Comparison of ENCODE assay signal across 16 cellular contexts in the genomic region with DNA sequence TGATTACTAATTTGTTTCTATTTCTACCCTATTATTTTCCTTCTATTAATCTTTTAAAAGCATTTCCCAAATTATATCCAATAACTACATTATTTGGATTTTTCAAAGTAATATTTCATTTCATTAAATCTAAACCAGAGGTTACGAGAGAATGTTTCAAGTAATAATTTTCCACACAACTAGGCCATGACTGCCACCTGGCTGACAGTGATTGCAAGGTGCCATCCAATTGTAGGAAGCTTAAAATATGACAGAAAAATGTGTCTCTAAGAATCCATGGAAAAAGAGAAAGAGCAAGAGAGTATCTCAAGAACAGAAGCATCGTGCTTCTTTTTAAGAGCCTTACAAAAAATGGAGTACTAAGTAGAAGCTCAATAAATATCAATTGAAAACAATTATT. TPM values are rescaled to one million over a fixed set of nuclear protein-coding genes. Genes with fewer than 3 reads are reported as not detected.
A peak's percentile ranks its signal among the peaks of the same experiment; 100 is the strongest.
DNase-seq lines count a peak whose midpoint lies in the region; ATAC-seq and TF ChIP-seq lines count a peak whose summit lies in the region.
"Had no signal": no experiment of that assay in that cellular context is flagged by ENCODE, and none has a peak within 500 bp of the region (broad histone marks: within the 10 kb centered on the region; RNA-seq: fewer than 3 reads in every experiment).

No MANE protein-coding gene starts in this region.

- no peaks in the 10 kb centered on the region for H3K4me1 ChIP-seq in OCI-LY7 (ENCODE audit: insufficient read depth, low read length, poor library complexity, severe bottlenecking)
- no peaks in the 10 kb centered on the region for H3K4me1 ChIP-seq in smooth muscle cell (ENCODE audit: low read depth)
- no peaks in the 10 kb centered on the region for H3K4me1 ChIP-seq in left lung

- 91% methylated on average over 2 of the region's 2 CpGs for WGBS in smooth muscle cell (ENCODE audit: low lambda C conversion rate)

- H3K9me2 ChIP-seq in OCI-LY7 (ENCODE audit: insufficient read depth, low read length), result no peaks in the 10 kb centered on the region

- H3K4me3 Mint-ChIP-seq in activated CD8-positive, alpha-beta T cell treated with anti-CD3 and anti-CD28 coated beads for 36 hours, result no peak overlapping the region
- H3K4me3 Mint-ChIP-seq in activated CD8-positive, alpha-beta T cell treated with anti-CD3 and anti-CD28 coated beads, Interleukin-2, amount 10 ng/mL, durations not matched to agents 7 days and 5 days, result no peak overlapping the region
- no peak overlapping the region for H3K4me3 Mint-ChIP-seq in stimulated activated effector memory CD8-positive, alpha-beta T cell treated with anti-CD3 and anti-CD28 coated beads, Interleukin-12 subunit alpha, Interleukin-12 subunit beta, amount 100 ng/mL, for 72 hours

- intact Hi-C loops in activated CD8-positive, alpha-beta T cell treated with anti-CD3 and anti-CD28 coated beads for 36 hours (cut with micrococcal nuclease), result no loop called here
- intact Hi-C loops in OCI-LY7 (cut with micrococcal nuclease; ENCODE audit: unreplicated experiment) (loop anchor here (5.0 kb wide), 1 partner anchor 50 kb away; no protein-coding TSS in a partner anchor), left lung (cut with DNase I) (no loop called here)

- H3K27me3 ChIP-seq in smooth muscle cell (ENCODE audit: low read depth) (no peaks in the 10 kb centered on the region), left lung (no peaks in the 10 kb centered on the region)
- H3K27me3 ChIP-seq: gastrocnemius medialis, tibial artery had no signal

- H3K4me1 Mint-ChIP-seq in activated CD8-positive, alpha-beta T cell treated with anti-CD3 and anti-CD28 coated beads for 36 hours (ENCODE audit: low read depth), result peaks cover 6% of the 10 kb centered on the region
- no peaks in the 10 kb centered on the region for H3K4me1 Mint-ChIP-seq in activated CD8-positive, alpha-beta T cell treated with anti-CD3 and anti-CD28 coated beads, Interleukin-2, amount 10 ng/mL, durations not matched to agents 7 days and 5 days (ENCODE audit: low read depth)
- H3K4me1 Mint-ChIP-seq in stimulated activated effector memory CD8-positive, alpha-beta T cell treated with anti-CD3 and anti-CD28 coated beads, Interleukin-12 subunit alpha, Interleukin-12 subunit beta, amount 100 ng/mL, for 72 hours, result no peaks in the 10 kb centered on the region

- TF ChIP-seq CTCF in activated CD8-positive, alpha-beta T cell treated with anti-CD3 and anti-CD28 coated beads for 36 hours (IDR thresholded peaks at IDR 0.05), result peak; percentile 27
- TF ChIP-seq CTCF in OCI-LY7 (conservative IDR thresholded peaks at IDR 0.05; ENCODE audit: low read length), result 0 out of 2 replicates have a peak, but pooled peaks have one; percentile 12
- TF ChIP-seq CTCF in epithelial cell of proximal tubule (conservative IDR thresholded peaks at IDR 0.05; ENCODE audit: low read depth, low read length), result peak; percentile 63
- peak; percentile 34 for TF ChIP-seq CTCF in smooth muscle cell (IDR thresholded peaks at IDR 0.05; ENCODE audit: borderline replicate concordance, insufficient read depth, poor library complexity, severe bottlenecking)
- TF ChIP-seq CTCF in left lung (IDR thresholded peaks at IDR 0.05), result no peak

- H3K9me3 ChIP-seq in OCI-LY7 (ENCODE audit: low read length) (no peaks in the 10 kb centered on the region), smooth muscle cell (replicated peaks; ENCODE audit: low read depth) (no peaks in the 10 kb centered on the region), left lung (no peaks in the 10 kb centered on the region)
- H3K9me3 ChIP-seq: gastrocnemius medialis, tibial artery had no signal

- no peak overlapping the region for H3K27ac ChIP-seq in OCI-LY7 (ENCODE audit: low read depth, low read length, poor library complexity, severe bottlenecking)
- H3K27ac ChIP-seq in smooth muscle cell (ENCODE audit: low read depth), result no peak overlapping the region
- H3K27ac ChIP-seq in left lung, result no peak overlapping the region
- H3K27ac ChIP-seq: gastrocnemius medialis, tibial artery had no signal

- no peak overlapping the region for H3K27ac Mint-ChIP-seq in activated CD8-positive, alpha-beta T cell treated with anti-CD3 and anti-CD28 coated beads for 36 hours
- no peak overlapping the region for H3K27ac Mint-ChIP-seq in activated CD8-positive, alpha-beta T cell treated with anti-CD3 and anti-CD28 coated beads, Interleukin-2, amount 10 ng/mL, durations not matched to agents 7 days and 5 days
- no peak overlapping the region for H3K27ac Mint-ChIP-seq in stimulated activated effector memory CD8-positive, alpha-beta T cell treated with anti-CD3 and anti-CD28 coated beads, Interleukin-12 subunit alpha, Interleukin-12 subunit beta, amount 100 ng/mL, for 72 hours

- peak; percentile 10 for DNase-seq in activated CD8-positive, alpha-beta T cell treated with anti-CD3 and anti-CD28 coated beads for 36 hours
- no peak for DNase-seq in activated CD8-positive, alpha-beta T cell treated with anti-CD3 and anti-CD28 coated beads, Interleukin-2, amount 10 ng/mL, durations not matched to agents 7 days and 5 days
- DNase-seq in OCI-LY7 (ENCODE audit: low spot score) (peak; percentile 3), epithelial cell of proximal tubule (ENCODE audit: low read depth) (no peak), smooth muscle cell (lab: John Stamatoyannopoulos, UW; ENCODE audit: unreplicated experiment) (no peak), left lung (no peak)
- no peak for DNase-seq in stimulated activated effector memory CD8-positive, alpha-beta T cell treated with anti-CD3 and anti-CD28 coated beads, Interleukin-12 subunit alpha, Interleukin-12 subunit beta, amount 100 ng/mL, for 72 hours (ENCODE audit: low spot score in 2 of 2)
- DNase-seq: activated effector memory CD4-positive, alpha-beta T cell treated with Interleukin-2 at 50 U/mL for 16 hours; effector CD4-positive, alpha-beta T cell; gastrocnemius medialis; islet precursor cell; NCI-H1105 treated with DMSO at 0.1 percent for 48 hours; NCI-H510A treated with DMSO at 0.1 percent for 48 hours; tibial artery had no signal

- CTCF ChIA-PET in activated CD8-positive, alpha-beta T cell treated with anti-CD3 and anti-CD28 coated beads for 36 hours (lab: Charles Lee), result interaction anchor here (0.6 to 2.6 kb wide), 10 partner anchors 8 to 68 kb away, joined by 3 to 11 read pairs (median 5); partner anchors contain the start of gene TPK1
- CTCF ChIA-PET in activated CD8-positive, alpha-beta T cell treated with anti-CD3 and anti-CD28 coated beads, Interleukin-2, amount 10 ng/mL, durations not matched to agents 7 days and 5 days (lab: Charles Lee), result interaction anchor here (1.2 to 2.9 kb wide), 4 partner anchors 14 to 64 kb away, joined by 4 to 21 read pairs (median 11); partner anchors contain the start of gene TPK1
- CTCF ChIA-PET in OCI-LY7 (lab: Charles Lee; ENCODE audit: unreplicated experiment), result interaction anchor here (0.5 kb wide), 1 partner anchor 8 kb away, joined by 5 read pairs; no protein-coding TSS in a partner anchor

- no peak for ATAC-seq in activated CD8-positive, alpha-beta T cell treated with anti-CD3 and anti-CD28 coated beads for 36 hours
- ATAC-seq in activated CD8-positive, alpha-beta T cell treated with anti-CD3 and anti-CD28 coated beads, Interleukin-2, amount 10 ng/mL, durations not matched to agents 7 days and 5 days, result no peak
- no peak for ATAC-seq in left lung
- no peak for ATAC-seq in stimulated activated effector memory CD8-positive, alpha-beta T cell treated with anti-CD3 and anti-CD28 coated beads, Interleukin-12 subunit alpha, Interleukin-12 subunit beta, amount 100 ng/mL, for 72 hours
- no peak for ATAC-seq in HG03378 (IDR thresholded peaks at IDR 0.05; ENCODE audit: unreplicated experiment)
- ATAC-seq: gastrocnemius medialis, Right ventricle myocardium inferior had no signal

- POLR2A ChIA-PET in activated CD8-positive, alpha-beta T cell treated with anti-CD3 and anti-CD28 coated beads for 36 hours (lab: Charles Lee), result no interaction called here
- POLR2A ChIA-PET in activated CD8-positive, alpha-beta T cell treated with anti-CD3 and anti-CD28 coated beads, Interleukin-2, amount 10 ng/mL, durations not matched to agents 7 days and 5 days (lab: Charles Lee), result interaction anchor here (1.5 kb wide), 1 partner anchor 48 kb away, joined by 3 read pairs; no protein-coding TSS in a partner anchor
- POLR2A ChIA-PET in OCI-LY7 (lab: Charles Lee), result interaction anchor here (0.6 to 1.4 kb wide), 3 partner anchors 8 to 23 kb away, joined by 3 to 4 read pairs (median 3); no protein-coding TSS in a partner anchor

- no peaks in the 10 kb centered on the region for H3K9me3 Mint-ChIP-seq in activated CD8-positive, alpha-beta T cell treated with anti-CD3 and anti-CD28 coated beads for 36 hours
- no peaks in the 10 kb centered on the region for H3K9me3 Mint-ChIP-seq in activated CD8-positive, alpha-beta T cell treated with anti-CD3 and anti-CD28 coated beads, Interleukin-2, amount 10 ng/mL, durations not matched to agents 7 days and 5 days (ENCODE audit: insufficient read depth)
- H3K9me3 Mint-ChIP-seq in stimulated activated effector memory CD8-positive, alpha-beta T cell treated with anti-CD3 and anti-CD28 coated beads, Interleukin-12 subunit alpha, Interleukin-12 subunit beta, amount 100 ng/mL, for 72 hours, result no peaks in the 10 kb centered on the region

- no peaks in the 10 kb centered on the region for H3F3A ChIP-seq in smooth muscle cell (ENCODE audit: low read depth)

- BruUV-seq in OCI-LY7 (replicated peaks; lab: Mats Ljungman, UMichigan), result no TSS peak

- H4K20me1 ChIP-seq in OCI-LY7 (ENCODE audit: insufficient read depth, low read length) (no peaks in the 10 kb centered on the region), smooth muscle cell (ENCODE audit: low read depth) (no peaks in the 10 kb centered on the region)

- H3K9ac ChIP-seq in smooth muscle cell (ENCODE audit: low read depth), result no peak overlapping the region

- H3K36me3 Mint-ChIP-seq in activated CD8-positive, alpha-beta T cell treated with anti-CD3 and anti-CD28 coated beads for 36 hours (ENCODE audit: low read depth), result no peaks in the 10 kb centered on the region
- H3K36me3 Mint-ChIP-seq in activated CD8-positive, alpha-beta T cell treated with anti-CD3 and anti-CD28 coated beads, Interleukin-2, amount 10 ng/mL, durations not matched to agents 7 days and 5 days (ENCODE audit: low read depth), result no peaks in the 10 kb centered on the region
- no peaks in the 10 kb centered on the region for H3K36me3 Mint-ChIP-seq in stimulated activated effector memory CD8-positive, alpha-beta T cell treated with anti-CD3 and anti-CD28 coated beads, Interleukin-12 subunit alpha, Interleukin-12 subunit beta, amount 100 ng/mL, for 72 hours

- H3K4me3 ChIP-seq in OCI-LY7 (ENCODE audit: low read depth, low read length, poor library complexity, severe bottlenecking) (no peak overlapping the region), epithelial cell of proximal tubule (ENCODE audit: low read depth, low read length) (no peak overlapping the region), smooth muscle cell (no peak overlapping the region), left lung (no peak overlapping the region)
- H3K4me3 ChIP-seq: gastrocnemius medialis, tibial artery had no signal

- H3K27me3 Mint-ChIP-seq in activated CD8-positive, alpha-beta T cell treated with anti-CD3 and anti-CD28 coated beads for 36 hours, result no peaks in the 10 kb centered on the region
- no peaks in the 10 kb centered on the region for H3K27me3 Mint-ChIP-seq in activated CD8-positive, alpha-beta T cell treated with anti-CD3 and anti-CD28 coated beads, Interleukin-2, amount 10 ng/mL, durations not matched to agents 7 days and 5 days (ENCODE audit: low read depth)

- H3K36me3 ChIP-seq in OCI-LY7 (ENCODE audit: insufficient read depth, low read length), result no peaks in the 10 kb centered on the region
- no peaks in the 10 kb centered on the region for H3K36me3 ChIP-seq in smooth muscle cell (ENCODE audit: low read depth)
- no peaks in the 10 kb centered on the region for H3K36me3 ChIP-seq in left lung
- H3K36me3 ChIP-seq: gastrocnemius medialis, tibial artery had no signal

- H3K79me2 ChIP-seq in OCI-LY7 (ENCODE audit: insufficient read depth, low read depth, low read length) (no peaks in the 10 kb centered on the region), smooth muscle cell (ENCODE audit: low read depth) (no peaks in the 10 kb centered on the region)

- H2AFZ ChIP-seq in OCI-LY7 (ENCODE audit: low read length) (no peak overlapping the region), smooth muscle cell (ENCODE audit: low read depth) (no peak overlapping the region)

- no peak overlapping the region for H3K4me2 ChIP-seq in OCI-LY7 (ENCODE audit: low read length)
- H3K4me2 ChIP-seq in smooth muscle cell, result no peak overlapping the region

RNA-seq across cellular contexts. Expression of gene TPK1, which starts 48.7 kb away (rescaled TPM):
- total RNA-seq in activated CD8-positive, alpha-beta T cell treated with anti-CD3 and anti-CD28 coated beads for 36 hours, result 10 to 100 TPM; 15.5 to 15.8 TPM
- 10 to 100 TPM; 10.2 to 10.7 TPM for total RNA-seq in activated CD8-positive, alpha-beta T cell treated with anti-CD3 and anti-CD28 coated beads, Interleukin-2, amount 10 ng/mL, durations not matched to agents 7 days and 5 days
- total RNA-seq in OCI-LY7 (2014; rRNA removed; shearing (Covaris generic)), result 5.0 and 6.7 TPM in 2 replicates
- total RNA-seq in OCI-LY7 (2022), result 11.5 and 12.5 TPM in 2 replicates
- total RNA-seq in epithelial cell of proximal tubule, result 1.2 and 2.2 TPM in 2 replicates
- total RNA-seq in smooth muscle cell, result 1.9 and 2.8 TPM in 2 replicates
- polyA plus RNA-seq in smooth muscle cell, result 1.2 and 3.1 TPM in 2 replicates
- total RNA-seq in left lung, result 10 to 100 TPM in 1 of 2 donors, 1 to 10 TPM in 1; 9.3 to 15.5 TPM

Comparison
In these comparisons a context has a peak if more than half of its experiments do, and no peak if none do; other contexts are left out.
1. DNase-seq: peak in activated CD8-positive, alpha-beta T cell treated with anti-CD3 and anti-CD28 coated beads for 36 hours (single experiment) and OCI-LY7 (single experiment); none in activated CD8-positive, alpha-beta T cell treated with anti-CD3 and anti-CD28 coated beads, Interleukin-2, amount 10 ng/mL, durations not matched to agents 7 days and 5 days (single experiment), epithelial cell of proximal tubule (single experiment), smooth muscle cell (single experiment), left lung (0 of 2) and stimulated activated effector memory CD8-positive, alpha-beta T cell treated with anti-CD3 and anti-CD28 coated beads, Interleukin-12 subunit alpha, Interleukin-12 subunit beta, amount 100 ng/mL, for 72 hours (0 of 2).
2. CTCF ChIP-seq: peak in activated CD8-positive, alpha-beta T cell treated with anti-CD3 and anti-CD28 coated beads for 36 hours (single experiment), OCI-LY7 (single experiment), epithelial cell of proximal tubule (single experiment) and smooth muscle cell (single experiment); none in left lung (0 of 2).